Comparison of ENCODE assay signal across 11 cellular contexts in genomic region chr22:43094085-43094484, GRCh38. TPM values are rescaled to one million over a fixed set of nuclear protein-coding genes. Genes with fewer than 3 reads are reported as not detected.
DNase-seq lines count a peak whose midpoint lies in the region; ATAC-seq lines count a peak whose summit lies in the region.
"Had no signal": no experiment of that assay in that cellular context is flagged by ENCODE, and none has a peak within 500 bp of the region (broad histone marks: within the 10 kb centered on the region; RNA-seq: fewer than 3 reads in every experiment).

No MANE protein-coding gene starts in this region.

- no peaks in the 10 kb centered on the region for H3K27me3 ChIP-seq in Karpas-422 (ENCODE audit: low read length)
- no peaks in the 10 kb centered on the region for H3K27me3 ChIP-seq in effector memory CD4-positive, alpha-beta T cell (replicated peaks; ENCODE audit: control insufficient read depth, insufficient read depth, low read length, poor library complexity, severe bottlenecking)

- no peak for ATAC-seq in GM18870 (IDR thresholded peaks at IDR 0.05; ENCODE audit: unreplicated experiment)
- ATAC-seq: psoas muscle; stimulated activated memory B cell treated with anti-CD40 and anti-IgM and Interleukin-4, amounts not matched to agents 10 μg/mL and 1 μg/mL and 100 μg/mL, for 72 hours had no signal

- H4K20me1 ChIP-seq in Karpas-422 (ENCODE audit: insufficient read depth, low read depth, low read length), result no peaks in the 10 kb centered on the region

- no peaks in the 10 kb centered on the region for H3K79me2 ChIP-seq in Karpas-422 (ENCODE audit: low read length)

- H3K9me3 ChIP-seq in Karpas-422 (ENCODE audit: low read length), result no peaks in the 10 kb centered on the region; the same call in 1 of the 2 replicates
- no peaks in the 10 kb centered on the region for H3K9me3 ChIP-seq in effector memory CD4-positive, alpha-beta T cell (ENCODE audit: control insufficient read depth, low read length)

- no peak overlapping the region for H3K4me2 ChIP-seq in Karpas-422 (ENCODE audit: low read depth, low read length, poor library complexity, severe bottlenecking)

- no peaks in the 10 kb centered on the region for H3K9me2 ChIP-seq in Karpas-422 (replicated peaks; ENCODE audit: insufficient read depth, low read length)

- no peak overlapping the region for H3K4me3 ChIP-seq in Karpas-422 (ENCODE audit: low read length)
- H3K4me3 ChIP-seq in effector memory CD4-positive, alpha-beta T cell (ENCODE audit: insufficient read depth, low read depth, low read length, poor library complexity, severe bottlenecking), result no peak overlapping the region
- H3K4me3 ChIP-seq: psoas muscle had no signal

- H2AFZ ChIP-seq in Karpas-422 (ENCODE audit: low read length), result no peak overlapping the region

- H3K27ac ChIP-seq in Karpas-422 (ENCODE audit: low read length), result no peak overlapping the region
- H3K27ac ChIP-seq in effector memory CD4-positive, alpha-beta T cell (ENCODE audit: insufficient read depth, low read length, poor library complexity, severe bottlenecking), result no peak overlapping the region
- H3K27ac ChIP-seq: psoas muscle had no signal

- peaks cover 10% of the 10 kb centered on the region for H3K4me1 ChIP-seq in Karpas-422 (ENCODE audit: low read length)
- H3K4me1 ChIP-seq in effector memory CD4-positive, alpha-beta T cell (ENCODE audit: control insufficient read depth, insufficient read depth, low read length, poor library complexity, severe bottlenecking), result no peaks in the 10 kb centered on the region
- H3K4me1 ChIP-seq: psoas muscle had no signal

- H3K9ac ChIP-seq in Karpas-422 (ENCODE audit: low read length), result no peak overlapping the region

- peak; percentile 6 for DNase-seq in DMS79 (lab: John Stamatoyannopoulos, UW)
- peak; percentile 68 for DNase-seq in Karpas-422
- DNase-seq in SK-N-DZ (ENCODE audit: low spot score), result peak; percentile 41
- peak; percentile 66 for DNase-seq in kidney tubule cell (ENCODE audit: low spot score)
- no peak for DNase-seq in activated CD4-positive, alpha-beta T cell treated with anti-CD3 and anti-CD28 coated beads for 4 hours
- no peak for DNase-seq in effector memory CD4-positive, alpha-beta T cell
- DNase-seq in activated CD8-positive, alpha-beta memory T cell treated with anti-CD3 and anti-CD28 coated beads, Interleukin-2, amount 50 U/mL, for 4 hours, result no peak
- DNase-seq: aorta had no signal

- H3K36me3 ChIP-seq in Karpas-422 (ENCODE audit: insufficient read depth, low read length), result no peaks in the 10 kb centered on the region
- no peaks in the 10 kb centered on the region for H3K36me3 ChIP-seq in effector memory CD4-positive, alpha-beta T cell (ENCODE audit: control insufficient read depth, insufficient read depth, low read length)

RNA-seq across cellular contexts. Expression of gene TTLL1, which starts 4.9 kb away (rescaled TPM):
- 0.97 and 1.1 TPM in 2 replicates for total RNA-seq in Karpas-422 (2014; rRNA removed; shearing (Covaris generic); ENCODE audit: low replicate concordance)
- 11.9 and 15.2 TPM in 2 replicates for polyA plus RNA-seq in SK-N-DZ (2014; cell fraction: cytosol; rRNA removed)
- 5.1 and 6.4 TPM in 2 replicates for polyA plus RNA-seq in SK-N-DZ (2014; cell fraction: nucleus; rRNA removed)

RNA-seq across cellular contexts. Expression of gene BIK, which starts 16.5 kb away (rescaled TPM):
- total RNA-seq in Karpas-422 (2014; rRNA removed; shearing (Covaris generic); ENCODE audit: low replicate concordance), result 0.71 TPM in 1 of 2 replicates, not detected in the other
- polyA plus RNA-seq in SK-N-DZ (2014; cell fraction: cytosol; rRNA removed), result not detected in 2 replicates
- not detected in 2 replicates for polyA plus RNA-seq in SK-N-DZ (2014; cell fraction: nucleus; rRNA removed)
- total RNA-seq: aorta, psoas muscle had no signal
- polyA plus RNA-seq: psoas muscle had no signal

RNA-seq across cellular contexts. Expression of gene MCAT, which starts 49.1 kb away (rescaled TPM):
- total RNA-seq in Karpas-422 (2014; rRNA removed; shearing (Covaris generic); ENCODE audit: low replicate concordance), result 15.0 and 29.5 TPM in 2 replicates
- polyA plus RNA-seq in SK-N-DZ (2014; cell fraction: cytosol; rRNA removed), result 31.7 and 44.0 TPM in 2 replicates
- 22.3 and 24.3 TPM in 2 replicates for polyA plus RNA-seq in SK-N-DZ (2014; cell fraction: nucleus; rRNA removed)

RNA-seq across cellular contexts. Expression of gene TSPO, which starts 57.3 kb away (rescaled TPM):
- total RNA-seq in Karpas-422 (2014; rRNA removed; shearing (Covaris generic); ENCODE audit: low replicate concordance), result 0.54 and 3.8 TPM in 2 replicates
- polyA plus RNA-seq in SK-N-DZ (2014; cell fraction: cytosol; rRNA removed), result 5.8 and 11.7 TPM in 2 replicates
- 4.1 and 13.1 TPM in 2 replicates for polyA plus RNA-seq in SK-N-DZ (2014; cell fraction: nucleus; rRNA removed)

Comparison
In these comparisons a context has a peak if more than half of its experiments do, and no peak if none do; other contexts are left out.
1. DNase-seq: peak in DMS79 (single experiment), Karpas-422 (single experiment), SK-N-DZ (single experiment) and kidney tubule cell (single experiment); none in activated CD4-positive, alpha-beta T cell treated with anti-CD3 and anti-CD28 coated beads for 4 hours (0 of 2), effector memory CD4-positive, alpha-beta T cell (0 of 3) and activated CD8-positive, alpha-beta memory T cell treated with anti-CD3 and anti-CD28 coated beads, Interleukin-2, amount 50 U/mL, for 4 hours (single experiment).